In the genomic region with DNA sequence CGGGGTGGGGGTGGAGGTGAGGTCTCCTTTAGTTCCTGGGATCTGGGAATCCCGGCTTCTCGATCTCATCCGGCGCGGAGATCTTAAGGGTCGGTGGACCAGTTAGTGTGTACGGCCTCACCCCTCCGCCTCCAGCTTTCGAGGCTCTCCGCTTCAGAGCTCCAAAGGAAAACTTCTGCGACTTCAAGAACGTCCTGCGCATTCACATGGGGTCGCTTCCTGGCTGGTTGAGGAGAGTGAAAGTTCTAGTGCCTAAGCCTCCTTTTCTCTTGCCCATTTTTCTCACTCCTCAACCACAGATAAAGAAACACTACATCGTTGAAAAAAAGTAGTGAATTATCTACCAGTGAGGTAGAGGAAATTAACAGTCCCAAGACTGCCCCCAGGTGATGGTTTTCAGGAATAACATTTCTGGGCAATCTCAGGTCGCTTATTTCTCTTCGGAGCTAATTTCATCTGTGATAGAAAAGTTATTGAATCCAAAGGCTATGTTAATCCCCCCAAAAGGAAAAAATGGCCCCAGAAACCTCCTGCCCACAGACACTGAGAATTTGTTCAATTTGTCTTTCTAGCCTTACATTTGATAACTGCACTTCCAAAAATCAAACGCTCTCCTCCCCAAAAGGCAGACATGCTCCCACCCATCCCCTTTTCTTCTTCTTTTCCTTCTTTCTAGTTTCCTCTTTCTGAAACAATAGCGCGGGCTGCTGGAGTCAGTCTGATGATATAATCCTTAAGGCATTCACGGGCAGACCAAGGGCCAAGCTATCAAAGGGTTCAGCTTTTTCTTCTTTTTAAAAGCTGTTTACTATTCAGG, we compare ENCODE assay signal across 7 cellular contexts. TPM values are rescaled to one million over a fixed set of nuclear protein-coding genes. Genes with fewer than 3 reads are reported as not detected.
DNase-seq lines count a peak whose midpoint lies in the region; ATAC-seq lines count a peak whose summit lies in the region.

No MANE protein-coding gene starts in this region.

- peaks cover 51% of the 10 kb centered on the region for H3K27me3 ChIP-seq in H7 (ENCODE audit: control insufficient read depth, insufficient read depth, low read length)

- DNase-seq in GM03348 (ENCODE audit: low spot score) (peak; percentile 75), H7 (peak; percentile 74), NCI-H2029 treated with DMSO at 0.1 percent for 48 hours (lab: John Stamatoyannopoulos, UW) (peak; percentile 30), Right ventricle myocardium superior (no peak), pons (ENCODE audit: low spot score) (peak; percentile 41)
- peak; percentile 44 for DNase-seq in activated CD8-positive, alpha-beta T cell treated with anti-CD3 and anti-CD28 coated beads, Interleukin-2, amount 10 ng/mL, durations not matched to agents 7 days and 5 days

- intact Hi-C loops in Right ventricle myocardium superior (cut with DNase I), result loop anchor here (5.0 kb wide), 2 partner anchors 786 to 856 kb away; no protein-coding TSS in a partner anchor

- H3K4me3 Mint-ChIP-seq in activated CD8-positive, alpha-beta T cell treated with anti-CD3 and anti-CD28 coated beads, Interleukin-2, amount 10 ng/mL, durations not matched to agents 7 days and 5 days, result peak overlapping the region; percentile 38

- H3K9me3 Mint-ChIP-seq in activated CD8-positive, alpha-beta T cell treated with anti-CD3 and anti-CD28 coated beads, Interleukin-2, amount 10 ng/mL, durations not matched to agents 7 days and 5 days (ENCODE audit: insufficient read depth), result no peaks in the 10 kb centered on the region

- ATAC-seq in activated CD8-positive, alpha-beta T cell treated with anti-CD3 and anti-CD28 coated beads, Interleukin-2, amount 10 ng/mL, durations not matched to agents 7 days and 5 days, result no peak
- ATAC-seq in Right ventricle myocardium superior (ENCODE audit: poor library complexity), result peak; percentile 87
- no peak for ATAC-seq in HG03280 (IDR thresholded peaks at IDR 0.05; ENCODE audit: unreplicated experiment)

- peak overlapping the region; percentile 47 for H3K27ac Mint-ChIP-seq in activated CD8-positive, alpha-beta T cell treated with anti-CD3 and anti-CD28 coated beads, Interleukin-2, amount 10 ng/mL, durations not matched to agents 7 days and 5 days

- POLR2A ChIA-PET in activated CD8-positive, alpha-beta T cell treated with anti-CD3 and anti-CD28 coated beads, Interleukin-2, amount 10 ng/mL, durations not matched to agents 7 days and 5 days (lab: Charles Lee), result interaction anchor here (0.7 kb wide), 1 partner anchor 23 kb away, joined by 4 read pairs; no protein-coding TSS in a partner anchor

- peaks cover 6% of the 10 kb centered on the region for H3K4me1 Mint-ChIP-seq in activated CD8-positive, alpha-beta T cell treated with anti-CD3 and anti-CD28 coated beads, Interleukin-2, amount 10 ng/mL, durations not matched to agents 7 days and 5 days (ENCODE audit: low read depth)

- H3K4me3 ChIP-seq in H7 (ENCODE audit: insufficient read depth, low read depth, low read length), result peak overlapping the region; percentile 26

- peaks cover 61% of the 10 kb centered on the region for H3K27me3 Mint-ChIP-seq in activated CD8-positive, alpha-beta T cell treated with anti-CD3 and anti-CD28 coated beads, Interleukin-2, amount 10 ng/mL, durations not matched to agents 7 days and 5 days (ENCODE audit: low read depth)

- CTCF ChIA-PET in activated CD8-positive, alpha-beta T cell treated with anti-CD3 and anti-CD28 coated beads, Interleukin-2, amount 10 ng/mL, durations not matched to agents 7 days and 5 days (lab: Charles Lee), result interaction anchor here (0.8 to 2.1 kb wide), 8 partner anchors 9 to 923 kb away, joined by 3 to 8 read pairs (median 4); a partner anchor contains a TSS

- H3K36me3 Mint-ChIP-seq in activated CD8-positive, alpha-beta T cell treated with anti-CD3 and anti-CD28 coated beads, Interleukin-2, amount 10 ng/mL, durations not matched to agents 7 days and 5 days (ENCODE audit: low read depth), result peaks cover 10% of the 10 kb centered on the region

- H3K36me3 ChIP-seq in H7 (replicated peaks; ENCODE audit: control insufficient read depth, insufficient read depth, low read length), result no peaks in the 10 kb centered on the region

RNA-seq across cellular contexts. Expression of a gene that starts 20.5 kb away (rescaled TPM):
- total RNA-seq in H7 (2014; rRNA removed; shearing (Covaris generic)), result 13.8 and 22.9 TPM in 2 replicates
- not detected for total RNA-seq in activated CD8-positive, alpha-beta T cell treated with anti-CD3 and anti-CD28 coated beads, Interleukin-2, amount 10 ng/mL, durations not matched to agents 7 days and 5 days
- 0.43 TPM for total RNA-seq in Right ventricle myocardium superior

Comparison
In these comparisons a context has a peak if more than half of its experiments do, and no peak if none do; other contexts are left out.
1. RNA of a gene that starts 20.5 kb away (total RNA-seq): 13.8 to 22.9 TPM in H7; 0.43 TPM in Right ventricle myocardium superior (single experiment) and not detected in activated CD8-positive, alpha-beta T cell treated with anti-CD3 and anti-CD28 coated beads, Interleukin-2, amount 10 ng/mL, durations not matched to agents 7 days and 5 days; every median in the first group is over 10 times any median in the second.